24 cellular contexts compared by ENCODE assay signal in the genomic region with DNA sequence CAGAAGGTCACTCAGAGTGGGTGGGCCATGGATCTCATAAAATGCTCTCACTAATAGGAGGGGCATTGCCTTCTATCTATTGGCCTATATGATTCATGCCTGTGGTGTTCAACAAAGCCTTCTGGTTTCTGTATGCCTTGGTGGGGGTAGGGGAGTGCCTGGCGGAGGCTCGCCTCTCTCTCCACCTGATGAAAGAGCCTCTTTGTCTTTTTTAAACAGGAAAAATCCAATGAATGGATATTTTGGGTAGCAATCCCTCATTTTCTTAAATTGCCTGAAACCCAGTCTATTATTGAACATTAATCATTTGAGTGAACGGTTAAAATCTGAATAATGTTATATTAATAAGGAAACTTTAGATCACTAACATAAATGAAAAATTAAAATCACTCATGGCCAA.
DNase-seq lines count a peak whose midpoint lies in the region; ATAC-seq and TF ChIP-seq lines count a peak whose summit lies in the region.
"Had no signal": no experiment of that assay in that cellular context is flagged by ENCODE, and none has a peak within 500 bp of the region (broad histone marks: within the 10 kb centered on the region; RNA-seq: fewer than 3 reads in every experiment).

No MANE protein-coding gene starts in this region.

- WGBS in testis, 2 donors, result 83 to 99% methylated on average over 3 of the region's 3 CpGs

- ATAC-seq in HG03095 (IDR thresholded peaks at IDR 0.05; ENCODE audit: unreplicated experiment) (no peak), GM18861 (IDR thresholded peaks at IDR 0.05; ENCODE audit: unreplicated experiment) (no peak)
- ATAC-seq: activated naive CD8-positive, alpha-beta T cell treated with anti-CD3 and anti-CD28 coated beads, Interleukin-2, amount 50 U/mL, for 24 hours; CD8-positive, alpha-beta T cell; psoas muscle had no signal

- intact Hi-C loops in testis (cut with DNase I; ENCODE audit: low total_unique reads), result no loop called here

- no peaks in the 10 kb centered on the region for H3K36me3 ChIP-seq in testis (ENCODE audit: low read depth, missing control alignments)
- H3K36me3 ChIP-seq: left ventricle myocardium inferior, tibial artery had no signal

- no peak for TF ChIP-seq CTCF in testis (IDR thresholded peaks at IDR 0.05)

- no peaks in the 10 kb centered on the region for H3K27me3 ChIP-seq in testis
- H3K27me3 ChIP-seq: tibial artery had no signal

- no peaks in the 10 kb centered on the region for H3K9me3 ChIP-seq in testis
- H3K9me3 ChIP-seq: left ventricle myocardium inferior, psoas muscle, tibial artery had no signal

- H3K4me3 ChIP-seq in testis, result no peak overlapping the region
- H3K4me3 ChIP-seq: left ventricle myocardium inferior, psoas muscle, tibial artery had no signal

- no peaks in the 10 kb centered on the region for H3K4me1 ChIP-seq in testis
- H3K4me1 ChIP-seq: left ventricle myocardium inferior, psoas muscle, tibial artery had no signal

- peak; percentile 27 for DNase-seq in NCI-H748 (lab: John Stamatoyannopoulos, UW; ENCODE audit: unreplicated experiment)
- no peak for DNase-seq in NCI-H748 treated with DMSO at 0.1 percent for 48 hours (lab: John Stamatoyannopoulos, UW)
- DNase-seq in medulla oblongata (ENCODE audit: extremely low spot score), result peak; percentile 66
- no peak for DNase-seq in activated T-cell treated with anti-CD3 and anti-CD28 coated beads, Interleukin-2, amount 50 U/mL, for 48 hours
- DNase-seq in testis, result no peak
- DNase-seq: activated B cell treated with CpG ODN at 0.5 μM for 24 hours; activated CD4-positive, alpha-beta T cell treated with anti-CD3 and anti-CD28 coated beads, Interleukin-2, amount 50 U/mL, for 48 hours; activated CD8-positive, alpha-beta memory T cell treated with anti-CD3 and anti-CD28 coated beads, Interleukin-2, amount 50 U/mL, for 48 hours; activated naive CD8-positive, alpha-beta T cell treated with anti-CD3 and anti-CD28 coated beads, Interleukin-2, amount 50 U/mL, for 24 hours; AML-193; CD8-positive, alpha-beta T cell; HFFc6; left ventricle myocardium inferior; MM.1S; NCI-H1694; NCI-H69; psoas muscle; small intestine; stimulated activated CD4-positive, alpha-beta T cell treated with anti-CD3 and anti-CD28 coated beads, Interleukin-2, amount 100 ng/mL, for 48 hours; stimulated activated naive CD4-positive, alpha-beta T cell treated with Interleukin-2 at 50 U/mL for 16 hours; tibial artery had no signal

- H3K27ac ChIP-seq in cingulate gyrus (ENCODE audit: low read depth, low read length) (peak overlapping the region; percentile 39), testis (no peak overlapping the region)
- H3K27ac ChIP-seq: left ventricle myocardium inferior, psoas muscle, tibial artery had no signal

- TF ChIP-seq POLR2A in testis (IDR thresholded peaks at IDR 0.05), result no peak

Comparison
In these comparisons a context has a peak if more than half of its experiments do, and no peak if none do; other contexts are left out.
1. DNase-seq: peak in NCI-H748 (single experiment) and medulla oblongata (single experiment); none in NCI-H748 treated with DMSO at 0.1 percent for 48 hours (single experiment), activated T-cell treated with anti-CD3 and anti-CD28 coated beads, Interleukin-2, amount 50 U/mL, for 48 hours (0 of 2) and testis (single experiment).